ENCODE assay signal across 8 cellular contexts in the genomic region with DNA sequence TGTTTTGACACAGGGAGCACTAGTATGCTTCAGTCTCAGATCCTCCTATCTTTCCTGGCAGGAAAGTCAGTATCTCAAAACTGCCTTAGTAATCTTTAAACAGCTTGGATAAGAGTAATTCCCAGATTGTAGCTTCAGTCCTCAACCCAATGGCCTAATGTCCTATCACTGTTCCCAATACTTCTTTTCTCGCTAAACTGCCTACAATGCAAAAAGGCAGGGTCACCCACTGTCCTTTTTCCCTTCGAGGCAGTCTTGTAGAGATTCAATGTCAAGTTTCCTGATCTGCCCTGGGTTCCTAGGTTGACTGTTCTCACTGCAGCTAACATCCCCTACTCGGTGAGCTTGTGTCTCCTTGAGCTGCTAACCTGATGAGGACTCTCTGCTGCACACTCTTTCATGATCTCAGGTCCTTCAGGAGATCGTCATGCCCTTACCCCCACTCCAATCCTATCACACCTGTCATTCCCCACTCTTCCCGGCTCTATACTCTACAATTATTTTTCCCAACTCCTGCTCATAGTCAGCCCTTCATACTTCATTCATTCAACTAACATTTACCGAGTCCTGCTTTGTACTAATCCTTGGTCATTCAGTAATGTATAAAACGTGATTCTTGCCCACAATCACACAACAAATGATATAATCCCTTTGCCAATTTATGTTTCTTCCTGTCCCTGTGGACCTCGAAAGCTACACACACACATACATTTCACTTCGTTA. TPM values are rescaled to one million over a fixed set of nuclear protein-coding genes. Genes with fewer than 3 reads are reported as not detected.
DNase-seq lines count a peak whose midpoint lies in the region; ATAC-seq and TF ChIP-seq lines count a peak whose summit lies in the region.

No MANE protein-coding gene starts in this region.

- peak overlapping the region; percentile 88 for H2AFZ ChIP-seq in hepatocyte

- intact Hi-C loops in stomach (cut with DNase I; ENCODE audit: low total_unique reads): no loop called here

- TF ChIP-seq CTCF in hepatocyte (IDR thresholded peaks at IDR 0.05; ENCODE audit: poor library complexity): no peak
- TF ChIP-seq CTCF in stomach (IDR thresholded peaks at IDR 0.05): no peak

- ATAC-seq in GM21367 (IDR thresholded peaks at IDR 0.05; ENCODE audit: unreplicated experiment): no peak

- no peaks in the 10 kb centered on the region for H3K36me3 ChIP-seq in hepatocyte (replicated peaks; ENCODE audit: insufficient read depth, low read depth)
- H3K36me3 ChIP-seq in stomach: peaks cover 0 to 36% (median 36%) of the 10 kb centered on the region in 4 donors

- H3K9me2 ChIP-seq in hepatocyte (replicated peaks; ENCODE audit: insufficient read depth): no peaks in the 10 kb centered on the region

- no peak for TF ChIP-seq EP300 in stomach (IDR thresholded peaks at IDR 0.05)

- peaks cover 57% of the 10 kb centered on the region for H3K79me2 ChIP-seq in hepatocyte

- H3K4me1 ChIP-seq in hepatocyte (ENCODE audit: insufficient read depth): peaks cover 21% of the 10 kb centered on the region
- H3K4me1 ChIP-seq in stomach: peaks cover 27 to 48% (median 40%) of the 10 kb centered on the region in 4 donors

- TF ChIP-seq POLR2A in stomach (IDR thresholded peaks at IDR 0.05): no peak

- H3K27me3 ChIP-seq in hepatocyte: no peaks in the 10 kb centered on the region
- no peaks in the 10 kb centered on the region for H3K27me3 ChIP-seq in stomach

- H3K27ac ChIP-seq in hepatocyte (peak overlapping the region; percentile 39), stomach (peak overlapping the region in 4 of 5 donors; percentile 89 to 94 (median 91))

- peak overlapping the region; percentile 51 for H3K4me3 ChIP-seq in hepatocyte
- peak overlapping the region; percentile 73 to 87 (median 84) for H3K4me3 ChIP-seq in stomach

- DNase-seq in NCI-H1092 treated with DMSO at 0.1 percent for 48 hours (lab: John Stamatoyannopoulos, UW): peak; percentile 17
- DNase-seq in NCI-H1092 (lab: John Stamatoyannopoulos, UW): no peak
- DNase-seq in RKO (ENCODE audit: low spot score): peak; percentile 42
- no peak for DNase-seq in hepatocyte (ENCODE audit: low spot score)
- no peak for DNase-seq in stomach
- DNase-seq in stimulated activated CD4-positive, alpha-beta T cell treated with anti-CD3 and anti-CD28 coated beads, Interleukin-2, amount 100 ng/mL, for 48 hours: no peak
- no peak for DNase-seq in GOT3 (lab: John Stamatoyannopoulos, UW)

- H3K4me2 ChIP-seq in hepatocyte: peak overlapping the region; percentile 81

- H3K9me3 ChIP-seq in hepatocyte (ENCODE audit: low read depth) (no peaks in the 10 kb centered on the region), stomach (no peaks in the 10 kb centered on the region)

- H4K20me1 ChIP-seq in hepatocyte (ENCODE audit: insufficient read depth, poor library complexity, severe bottlenecking): no peaks in the 10 kb centered on the region

- 14% methylated on average over 9 of the region's 9 CpGs for WGBS in hepatocyte (ENCODE audit: low lambda C conversion rate, missing lambda C conversion rate)
- 7 to 13% (median 9%) methylated on average over 9 of the region's 9 CpGs for WGBS in stomach, 5 donors

RNA-seq across cellular contexts. Expression of a gene that starts 0.9 kb away (rescaled TPM):
- total RNA-seq in hepatocyte (15.4 and 16.3 TPM in 2 replicates), stomach (100 to 1,000 TPM in 2 of 5 donors, 10 to 100 TPM in 3; 22.9 to 176 (median 93.6) TPM)
- polyA plus RNA-seq in hepatocyte (9.6 and 9.8 TPM in 2 replicates), stomach (1 to 10 TPM; 5.6 to 7.0 (median 5.7) TPM)

RNA-seq across cellular contexts. Expression of a gene that starts 1.2 kb away (rescaled TPM):
- total RNA-seq in hepatocyte: 25.2 and 30.1 TPM in 2 replicates
- polyA plus RNA-seq in hepatocyte: 42.2 and 45.7 TPM in 2 replicates
- total RNA-seq in stomach: 10 to 100 TPM in 2 of 5 donors, 1 to 10 TPM in 3; 2.0 to 31.0 (median 7.0) TPM
- 10 to 100 TPM; 15.4 to 26.2 (median 21.0) TPM for polyA plus RNA-seq in stomach

Comparison
In these comparisons a context has a peak if more than half of its experiments do, and no peak if none do; other contexts are left out.
1. DNase-seq: peak in NCI-H1092 treated with DMSO at 0.1 percent for 48 hours (single experiment) and RKO (single experiment); none in NCI-H1092 (single experiment), hepatocyte (single experiment), stomach (single experiment), stimulated activated CD4-positive, alpha-beta T cell treated with anti-CD3 and anti-CD28 coated beads, Interleukin-2, amount 100 ng/mL, for 48 hours (0 of 2) and GOT3 (single experiment).